Comparison of ENCODE assay signal across 21 cellular contexts in genomic region chr1:242133351-242133750, GRCh38.
"Had no signal": no experiment of that assay in that cellular context is flagged by ENCODE, and none has a peak within 500 bp of the region (broad histone marks: within the 10 kb centered on the region; RNA-seq: fewer than 3 reads in every experiment).

No MANE protein-coding gene starts in this region.

- FAIRE-seq: HTR-8/SVneo had no signal

- H3K9me3 Mint-ChIP-seq: T-helper 1 cell treated with Interleukin-12 subunit alpha and Interleukin-12 subunit beta and Interleukin-4 antibody, amounts not matched to agents 30 μg/mL and 1 μg/mL, for 36 hours had no signal

- DNase-seq: KBM-7, NCI-H1092, NCI-H1105 treated with DMSO at 0.1 percent for 48 hours, NCI-H1417 treated with DMSO at 0.1 percent for 48 hours, NCI-H187, NCI-H2029, NCI-H2081 treated with DMSO at 0.1 percent for 48 hours, NCI-H2171, NCI-H226, NCI-H446, NCI-H510A, NCI-H524 treated with DMSO at 0.1 percent for 48 hours, NCI-H69, NCI-H774, SHP77, SK-N-SH, SW 1271, T-cell had no signal

- H3K4me1 Mint-ChIP-seq: T-cell had no signal

- H3K27ac Mint-ChIP-seq: IgD-negative memory B cell; T-cell; T-helper 1 cell treated with Interleukin-12 subunit alpha and Interleukin-12 subunit beta and Interleukin-4 antibody, amounts not matched to agents 30 μg/mL and 1 μg/mL, for 36 hours had no signal

- H3K4me3 Mint-ChIP-seq: IgD-negative memory B cell; T-cell; T-helper 1 cell treated with Interleukin-12 subunit alpha and Interleukin-12 subunit beta and Interleukin-4 antibody, amounts not matched to agents 30 μg/mL and 1 μg/mL, for 36 hours had no signal

- H3K36me3 Mint-ChIP-seq: T-cell had no signal
